8 cellular contexts compared by ENCODE assay signal in the genomic region with DNA sequence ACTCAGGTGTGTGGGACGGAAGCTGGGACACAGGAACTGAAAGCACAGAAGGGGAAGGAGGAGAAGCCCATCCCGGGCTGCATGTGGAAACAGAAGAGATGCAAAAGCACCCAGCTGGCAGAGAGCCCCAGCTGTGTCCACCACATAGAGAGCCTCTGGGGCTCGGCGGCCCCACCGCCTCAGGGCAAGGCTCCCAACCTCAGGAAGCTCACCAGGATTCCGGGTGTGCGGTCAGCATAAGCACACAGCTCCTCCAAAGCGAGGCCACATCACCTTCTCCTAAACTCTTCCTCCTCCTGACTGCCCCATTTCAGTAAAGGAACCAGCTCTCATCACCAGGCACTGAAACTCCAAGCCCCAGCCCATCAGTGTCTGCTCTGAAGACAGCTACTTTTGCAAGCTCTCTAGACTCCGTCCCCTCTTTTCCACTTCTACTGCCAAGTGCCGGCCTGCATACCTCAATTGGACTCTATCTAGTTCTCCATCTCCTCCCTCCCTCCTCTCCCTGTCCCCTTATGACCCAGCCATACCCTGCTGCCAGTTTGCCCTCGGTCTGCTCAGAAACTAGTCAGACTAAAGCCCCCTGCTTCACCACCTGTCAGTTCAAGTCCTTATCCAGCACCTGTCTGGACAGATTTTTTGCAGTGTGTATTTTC. TPM values are rescaled to one million over a fixed set of nuclear protein-coding genes. Genes with fewer than 3 reads are reported as not detected.
DNase-seq lines count a peak whose midpoint lies in the region; ATAC-seq and TF ChIP-seq lines count a peak whose summit lies in the region.

No MANE protein-coding gene starts in this region.

- H3K27me3 ChIP-seq in OCI-LY3 (ENCODE audit: low read depth, low read length) (no peaks in the 10 kb centered on the region), gastroesophageal sphincter (no peaks in the 10 kb centered on the region), stomach smooth muscle (ENCODE audit: control insufficient read depth in 1 of 2, insufficient read depth in 2 of 2, low read length in 2 of 2) (no peaks in the 10 kb centered on the region)

- ATAC-seq in gastroesophageal sphincter = peak; percentile 26
- no peak for ATAC-seq in HG02970 (IDR thresholded peaks at IDR 0.05; ENCODE audit: low FRiP score, unreplicated experiment)

- H3K4me2 ChIP-seq in OCI-LY3 (ENCODE audit: low read length) = peak overlapping the region; percentile 98

- TF ChIP-seq POLR2A in gastroesophageal sphincter (IDR thresholded peaks at IDR 0.05) = no peak

- WGBS in gastroesophageal sphincter (ENCODE audit: low coverage in 1 of 2), 2 donors = 21 to 23% methylated on average over 5 to 11 of the region's 11 CpGs

- DNase-seq in NOMO-1 treated with DMSO at 0.1 percent for 48 hours (lab: John Stamatoyannopoulos, UW; ENCODE audit: unreplicated experiment) = peak; percentile 52
- DNase-seq in NOMO-1 treated with dmso at 0.1 percent for 144 hours (lab: John Stamatoyannopoulos, UW; ENCODE audit: unreplicated experiment) = no peak
- no peak for DNase-seq in NCI-H128 (lab: John Stamatoyannopoulos, UW; ENCODE audit: unreplicated experiment)
- no peak for DNase-seq in activated CD8-positive, alpha-beta memory T cell treated with anti-CD3 and anti-CD28 coated beads for 24 hours

- no peak for TF ChIP-seq EP300 in gastroesophageal sphincter (IDR thresholded peaks at IDR 0.05)

- H2AFZ ChIP-seq in OCI-LY3 (ENCODE audit: low read depth, low read length) = no peak overlapping the region

- TF ChIP-seq CTCF in OCI-LY3 (IDR thresholded peaks at IDR 0.05; ENCODE audit: low read depth, low read length) (no peak), gastroesophageal sphincter (IDR thresholded peaks at IDR 0.05) (no peak)

- H3K79me2 ChIP-seq in OCI-LY3 (ENCODE audit: low read length) = peaks cover 89% of the 10 kb centered on the region

- H3K9ac ChIP-seq in OCI-LY3 (ENCODE audit: low read length) (peak overlapping the region; percentile 67), stomach smooth muscle (ENCODE audit: low read length in 2 of 2) (peak overlapping the region; percentile 37 to 47)

- H3K36me3 ChIP-seq in OCI-LY3 (replicated peaks; ENCODE audit: low read depth, low read length) (peaks cover 13% of the 10 kb centered on the region), gastroesophageal sphincter (no peaks in the 10 kb centered on the region), stomach smooth muscle (ENCODE audit: control insufficient read depth in 2 of 2, insufficient read depth in 2 of 2, low read length in 2 of 2) (peaks cover 0 to 2% of the 10 kb centered on the region in 2 donors)

- H3K4me1 ChIP-seq in OCI-LY3 (ENCODE audit: low read length) = peaks cover 86% of the 10 kb centered on the region
- H3K4me1 ChIP-seq in gastroesophageal sphincter = peaks cover 12 to 99% (median 71%) of the 10 kb centered on the region in 3 donors
- H3K4me1 ChIP-seq in stomach smooth muscle (ENCODE audit: control insufficient read depth, insufficient read depth, low read length) = peaks cover 68% of the 10 kb centered on the region

- no peaks in the 10 kb centered on the region for H3K9me3 ChIP-seq in OCI-LY3 (ENCODE audit: insufficient read depth, low read length)
- no peaks in the 10 kb centered on the region for H3K9me3 ChIP-seq in gastroesophageal sphincter
- H3K9me3 ChIP-seq in stomach smooth muscle (ENCODE audit: control insufficient read depth in 2 of 2, low read length in 2 of 2) = no peaks in the 10 kb centered on the region

- H4K20me1 ChIP-seq in OCI-LY3 (ENCODE audit: insufficient read depth, low read length) = peaks cover 7% of the 10 kb centered on the region

- H3K27ac ChIP-seq in OCI-LY3 (ENCODE audit: low read length) = peak overlapping the region; percentile 97
- peak overlapping the region; percentile 36 to 79 (median 70) for H3K27ac ChIP-seq in gastroesophageal sphincter
- H3K27ac ChIP-seq in stomach smooth muscle (ENCODE audit: low read length) = peak overlapping the region; percentile 69

- H3K4me3 ChIP-seq in OCI-LY3 (ENCODE audit: low read length) (peak overlapping the region; percentile 59), gastroesophageal sphincter (peak overlapping the region in 1 of 2 donors; percentile 2), stomach smooth muscle (ENCODE audit: low read length in 2 of 2) (peak overlapping the region; percentile 41 to 59)

RNA-seq across cellular contexts. Expression of gene ST3GAL2, which starts 6.0 kb away (rescaled TPM):
- total RNA-seq in gastroesophageal sphincter = 10 to 100 TPM; 17.6 to 35.6 (median 24.8) TPM

RNA-seq across cellular contexts. Expression of gene FCSK, which starts 21.5 kb away (rescaled TPM):
- total RNA-seq in gastroesophageal sphincter = 10 to 100 TPM in 3 of 4 donors, 1 to 10 TPM in 1; 6.9 to 21.8 (median 12.4) TPM
